In genomic region chr20:53679597-53680309, GRCh38 we compare ENCODE assay signal across 1 cellular context.
A peak's percentile ranks its signal among the peaks of the same experiment; 100 is the strongest.
TF ChIP-seq lines count a peak whose summit lies in the region.

No MANE protein-coding gene starts in this region.

TF ChIP-seq in HepG2, 621 proteins besides CTCF, POLR2A, EP300 and RAD21 (continued from another document):
- TF ChIP-seq FOSL1 (CRISPR knock-in tag; IDR thresholded peaks at IDR 0.05; ENCODE audit: borderline replicate concordance) = no peak
- no peak for TF ChIP-seq SYNCRIP (IDR thresholded peaks at IDR 0.05; ENCODE audit: insufficient read depth, low read depth, low read length)
- TF ChIP-seq NCOA1 (CRISPR knock-in tag; IDR thresholded peaks at IDR 0.05) = 0 out of 2 replicates have a peak, but pooled peaks have one; percentile 27
- no peak for TF ChIP-seq NONO (IDR thresholded peaks at IDR 0.05)
- TF ChIP-seq NONO (CRISPR knock-in tag; conservative IDR thresholded peaks at IDR 0.05) = 0 out of 2 replicates have a peak, but pooled peaks have one; percentile 1
- TF ChIP-seq SIX1 (CRISPR knock-in tag; IDR thresholded peaks at IDR 0.05; ENCODE audit: borderline replicate concordance) = 0 out of 2 replicates have a peak, but pooled peaks have one; percentile 17
- TF ChIP-seq HBP1 (CRISPR knock-in tag; IDR thresholded peaks at IDR 0.05; ENCODE audit: low read depth) = 0 out of 2 replicates have a peak, but pooled peaks have one; percentile 22
- peak; percentile 10; the same call in 1 of the 2 replicates for TF ChIP-seq THAP11 (CRISPR knock-in tag; IDR thresholded peaks at IDR 0.05)
- TF ChIP-seq FUBP1 (CRISPR knock-in tag; IDR thresholded peaks at IDR 0.05; ENCODE audit: borderline replicate concordance) = no peak
- TF ChIP-seq ZNF280D (CRISPR knock-in tag; IDR thresholded peaks at IDR 0.05) = 0 out of 2 replicates have a peak, but pooled peaks have one; percentile 36
- 0 out of 2 replicates have a peak, but pooled peaks have one; percentile 16 for TF ChIP-seq PAXIP1 (CRISPR knock-in tag; conservative IDR thresholded peaks at IDR 0.05)
- TF ChIP-seq ZFX (CRISPR knock-in tag; IDR thresholded peaks at IDR 0.05; ENCODE audit: low read depth) = no peak
- 0 out of 2 replicates have a peak, but pooled peaks have one; percentile 60 for TF ChIP-seq E2F2 (CRISPR knock-in tag; IDR thresholded peaks at IDR 0.05; ENCODE audit: borderline replicate concordance)
